In the genomic region with DNA sequence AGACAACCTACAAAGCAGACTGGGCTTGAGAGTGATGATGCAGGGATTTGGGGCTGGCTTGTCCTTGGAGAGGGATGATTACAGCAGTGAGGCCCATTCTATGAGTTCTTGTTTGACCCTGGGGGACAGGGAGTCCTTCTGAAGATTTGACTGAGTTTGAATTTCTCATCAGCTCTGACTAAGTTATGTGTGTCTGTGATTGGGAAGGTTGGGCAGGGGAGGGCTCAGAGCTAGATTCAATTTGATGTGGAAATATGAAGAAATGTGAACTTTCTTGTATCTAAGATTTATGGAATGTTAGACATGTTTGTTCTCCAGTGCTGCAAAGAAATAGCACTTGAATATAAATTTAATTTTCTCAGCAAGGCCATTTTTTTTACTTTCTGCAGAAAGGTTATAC, we compare ENCODE assay signal across 21 cellular contexts. TPM values are rescaled to one million over a fixed set of nuclear protein-coding genes. Genes with fewer than 3 reads are reported as not detected.
"Had no signal": no experiment of that assay in that cellular context is flagged by ENCODE, and none has a peak within 500 bp of the region (broad histone marks: within the 10 kb centered on the region; RNA-seq: fewer than 3 reads in every experiment).

No MANE protein-coding gene starts in this region.

- H3K4me1 ChIP-seq: right atrium auricular region had no signal

- ATAC-seq: activated CD8-positive, alpha-beta T cell treated with anti-CD3 and anti-CD28 coated beads for 36 hours; activated T-cell treated with anti-CD3 and anti-CD28 coated beads, Interleukin-2, amount 50 U/mL, for 4 hours; body of pancreas; natural killer cell treated with Interleukin-12 subunit alpha and Interleukin-12 subunit beta and Interleukin-15 and Interleukin-18, amount 100 ng/mL, for 72 hours; stimulated activated naive CD8-positive, alpha-beta T cell treated with anti-CD3 and anti-CD28 coated beads, Interleukin-15, Interleukin-2, amounts not matched to agents 100 U/mL and 50 U/mL, for 24 hours; upper lobe of right lung had no signal

- H3K4me3 Mint-ChIP-seq: activated CD8-positive, alpha-beta T cell treated with anti-CD3 and anti-CD28 coated beads for 36 hours; activated naive CD4-positive, alpha-beta T cell treated with anti-CD3 and anti-CD28 coated beads, Interleukin-2, amount 50 U/mL, for 24 hours; activated T-cell treated with anti-CD3 and anti-CD28 coated beads, Interleukin-2, amount 50 U/mL, for 4 hours; central memory CD8-positive, alpha-beta T cell; endodermal cell had no signal

- H3K27me3 ChIP-seq: body of pancreas, right atrium auricular region, suprapubic skin, upper lobe of right lung had no signal

- H3K27ac Mint-ChIP-seq: activated CD8-positive, alpha-beta T cell treated with anti-CD3 and anti-CD28 coated beads for 36 hours; endodermal cell; progenitor cell of endocrine pancreas had no signal

- H3K36me3 ChIP-seq: right atrium auricular region, suprapubic skin, upper lobe of right lung had no signal

- H3K9me3 ChIP-seq: body of pancreas, right atrium auricular region, suprapubic skin had no signal

- H3K4me1 Mint-ChIP-seq: activated naive CD4-positive, alpha-beta T cell treated with anti-CD3 and anti-CD28 coated beads, Interleukin-2, amount 50 U/mL, for 24 hours had no signal

- DNase-seq: activated CD8-positive, alpha-beta T cell treated with anti-CD3 and anti-CD28 coated beads for 36 hours; activated effector memory CD4-positive, alpha-beta T cell treated with anti-CD3 and anti-CD28 coated beads, Interleukin-2, amount 50 U/mL, for 16 hours; activated T-cell treated with anti-CD3 and anti-CD28 coated beads, Interleukin-2, amount 50 U/mL, for 4 hours; amniotic stem cell; body of pancreas; endodermal cell; erythroblast; hypothalamus; nucleus accumbens; stimulated activated CD4-positive, alpha-beta T cell treated with anti-CD3 and anti-CD28 coated beads, Interleukin-4, amount 100 ng/mL, for 24 hours; stimulated activated naive CD8-positive, alpha-beta T cell treated with anti-CD3 and anti-CD28 coated beads, Interleukin-15, Interleukin-2, amounts not matched to agents 100 U/mL and 50 U/mL, for 24 hours; upper lobe of right lung had no signal

- H3K27me3 Mint-ChIP-seq: activated CD8-positive, alpha-beta T cell treated with anti-CD3 and anti-CD28 coated beads for 36 hours; activated naive CD4-positive, alpha-beta T cell treated with anti-CD3 and anti-CD28 coated beads, Interleukin-2, amount 50 U/mL, for 24 hours; progenitor cell of endocrine pancreas had no signal

- H3K27ac ChIP-seq: right atrium auricular region, upper lobe of right lung, VCaP had no signal

- H3K4me3 ChIP-seq: body of pancreas, right atrium auricular region, skin epidermis, suprapubic skin, upper lobe of right lung had no signal

RNA-seq across cellular contexts. Expression of a gene that starts 19.9 kb away (rescaled TPM):
- total RNA-seq: dermis microvascular lymphatic vessel endothelial cell; natural killer cell treated with Interleukin-12 subunit alpha and Interleukin-12 subunit beta and Interleukin-15 and Interleukin-18, amount 100 ng/mL, for 72 hours; progenitor cell of endocrine pancreas had no signal
